14 cellular contexts compared by ENCODE assay signal in genomic region chr1:198519639-198520501, GRCh38. TPM values are rescaled to one million over a fixed set of nuclear protein-coding genes. Genes with fewer than 3 reads are reported as not detected.
A peak's percentile ranks its signal among the peaks of the same experiment; 100 is the strongest.
DNase-seq lines count a peak whose midpoint lies in the region; ATAC-seq, FAIRE-seq and TF ChIP-seq lines count a peak whose summit lies in the region.
"Had no signal": no experiment of that assay in that cellular context is flagged by ENCODE, and none has a peak within 500 bp of the region (broad histone marks: within the 10 kb centered on the region; RNA-seq: fewer than 3 reads in every experiment).

No MANE protein-coding gene starts in this region.

- H3K79me2 ChIP-seq in PC-3 (ENCODE audit: low read length): no peaks in the 10 kb centered on the region

- peak overlapping the region; percentile 91 to 98 (median 94) for H3K27ac Mint-ChIP-seq in immature natural killer cell

- H3K27ac ChIP-seq in Peyer's patch (peak overlapping the region; percentile 14 to 68 (median 28)), WERI-Rb-1 (no peak overlapping the region), PC-3 (ENCODE audit: low read length) (no peak overlapping the region)
- H3K27ac ChIP-seq: colonic mucosa, RWPE1 had no signal

- H3K27me3 Mint-ChIP-seq in immature natural killer cell (ENCODE audit: low read depth in 3 of 3): no peaks in the 10 kb centered on the region

- no TSS peak for BruUV-seq in PC-3 (replicated peaks; lab: Mats Ljungman, UMichigan)

- no peaks in the 10 kb centered on the region for H4K20me1 ChIP-seq in PC-3 (ENCODE audit: low read length)

- H3K9me2 ChIP-seq in PC-3 (replicated peaks; ENCODE audit: low read length): no peaks in the 10 kb centered on the region

- H3K4me1 Mint-ChIP-seq in immature natural killer cell: peaks cover 90 to 98% of the 10 kb centered on the region in 2 donors

- peak; percentile 60 for FAIRE-seq in GM12891 (lab: Jason Lieb, UNC)

- H3K4me3 ChIP-seq in Peyer's patch (peak overlapping the region in 2 of 4 donors; percentile 1 to 7), WERI-Rb-1 (ENCODE audit: low read depth, low read length) (no peak overlapping the region), PC-3 (ENCODE audit: low read length) (no peak overlapping the region)
- H3K4me3 ChIP-seq: colonic mucosa had no signal

- H3K27me3 ChIP-seq in Peyer's patch (no peaks in the 10 kb centered on the region), WERI-Rb-1 (ENCODE audit: insufficient read depth, low read depth, severe bottlenecking) (no peaks in the 10 kb centered on the region), PC-3 (ENCODE audit: low read length) (no peaks in the 10 kb centered on the region)
- H3K27me3 ChIP-seq: colonic mucosa had no signal

- POLR2A ChIA-PET in PC-3 (lab: Charles Lee; ENCODE audit: unreplicated experiment): no interaction called here

- H3K4me2 ChIP-seq in PC-3 (ENCODE audit: low read length): no peak overlapping the region

- CTCF ChIA-PET in PC-3 (lab: Charles Lee): no interaction called here

- TF ChIP-seq CTCF in Peyer's patch (IDR thresholded peaks at IDR 0.05) (no peak), WERI-Rb-1 (IDR thresholded peaks at IDR 0.05; ENCODE audit: low read depth, low read length) (no peak), PC-3 (conservative IDR thresholded peaks at IDR 0.05; ENCODE audit: low read depth, low read length) (no peak)

- DNase-seq in GM12891 (ENCODE audit: insufficient read length, low spot score): no peak
- DNase-seq in Peyer's patch: no peak
- peak in 2 of 3 donors; percentile 28 to 50 for DNase-seq in immature natural killer cell
- no peak for DNase-seq in WERI-Rb-1
- DNase-seq in PC-3: no peak
- DNase-seq in stimulated activated CD8-positive, alpha-beta memory T cell treated with anti-CD3 and anti-CD28 coated beads, Interleukin-4, amount 100 ng/mL, for 48 hours: no peak
- DNase-seq: colonic mucosa; DMS 273 treated with DMSO at 0.1 percent for 48 hours; mammary epithelial cell; stimulated activated naive CD4-positive, alpha-beta T cell had no signal

- TF ChIP-seq POLR2A in GM12891 (IDR thresholded peaks at IDR 0.05; ENCODE audit: low read depth, low read length): no peak
- TF ChIP-seq POLR2A in Peyer's patch (IDR thresholded peaks at IDR 0.05): no peak

- H2AFZ ChIP-seq in PC-3 (ENCODE audit: low read length): no peak overlapping the region

- no peaks in the 10 kb centered on the region for H3K9me3 ChIP-seq in Peyer's patch
- no peaks in the 10 kb centered on the region for H3K9me3 ChIP-seq in WERI-Rb-1 (ENCODE audit: severe bottlenecking)
- no peaks in the 10 kb centered on the region for H3K9me3 ChIP-seq in PC-3 (ENCODE audit: low read length)
- H3K9me3 ChIP-seq: colonic mucosa had no signal

- ATAC-seq in GM21381 (IDR thresholded peaks at IDR 0.05; ENCODE audit: unreplicated experiment) (peak; percentile 14), GM21723 (IDR thresholded peaks at IDR 0.05; ENCODE audit: unreplicated experiment) (no peak), PC-3 (no peak)

- H3K36me3 Mint-ChIP-seq in immature natural killer cell: peaks cover 0 to 10% (median 4%) of the 10 kb centered on the region in 3 donors

- intact Hi-C loops in PC-3 (cut with micrococcal nuclease): no loop called here

- H3K36me3 ChIP-seq in Peyer's patch: no peaks in the 10 kb centered on the region
- H3K36me3 ChIP-seq in WERI-Rb-1: no peaks in the 10 kb centered on the region
- H3K36me3 ChIP-seq in PC-3 (ENCODE audit: low read depth, low read length): no peaks in the 10 kb centered on the region
- H3K36me3 ChIP-seq: colonic mucosa had no signal

- H3K9me3 Mint-ChIP-seq in immature natural killer cell: no peaks in the 10 kb centered on the region

- H3K9ac ChIP-seq in PC-3 (ENCODE audit: low read length): no peak overlapping the region

- H3F3A ChIP-seq in PC-3 (ENCODE audit: low read length, unreplicated experiment): no peaks in the 10 kb centered on the region

- peaks cover 0 to 3% (median 0%) of the 10 kb centered on the region in 4 donors for H3K4me1 ChIP-seq in Peyer's patch
- H3K4me1 ChIP-seq in PC-3 (ENCODE audit: insufficient read depth, low read length): no peaks in the 10 kb centered on the region
- H3K4me1 ChIP-seq: colonic mucosa had no signal

- H3K4me3 Mint-ChIP-seq in immature natural killer cell: peak overlapping the region; percentile 68 to 91 (median 87)

TF ChIP-seq in GM12891, 5 proteins besides CTCF, POLR2A, EP300 and RAD21:
- no peak for TF ChIP-seq POU2F2 (IDR thresholded peaks at IDR 0.05; ENCODE audit: low read depth, low read length)
- no peak for TF ChIP-seq SPI1 (IDR thresholded peaks at IDR 0.05; ENCODE audit: low read depth, low read length)
- no peak for TF ChIP-seq TAF1 (IDR thresholded peaks at IDR 0.05; ENCODE audit: low read depth, low read length)
- TF ChIP-seq POLR2AphosphoS5 (IDR thresholded peaks at IDR 0.05; ENCODE audit: low read depth, low read length): no peak
- TF ChIP-seq PAX5 (IDR thresholded peaks at IDR 0.05; ENCODE audit: insufficient read depth, low read length, severe bottlenecking): no peak

RNA-seq across cellular contexts. Expression of gene ATP6V1G3, which starts 20.6 kb away (rescaled TPM):
- polyA plus RNA-seq in GM12891 (2012; ENCODE audit: low read depth, missing spikeins): not detected
- total RNA-seq in Peyer's patch: not detected
- polyA plus RNA-seq in immature natural killer cell: not detected
- not detected in 2 replicates for total RNA-seq in PC-3 (2014; rRNA removed)
- total RNA-seq: colonic mucosa, glomerular endothelial cell, mammary epithelial cell had no signal
- polyA plus RNA-seq: mammary epithelial cell had no signal

Comparison
In these comparisons a context has a peak if more than half of its experiments do, and no peak if none do; other contexts are left out.
1. DNase-seq: peak in immature natural killer cell (2 of 3); none in GM12891 (single experiment), Peyer's patch (0 of 3), WERI-Rb-1 (single experiment), PC-3 (single experiment) and stimulated activated CD8-positive, alpha-beta memory T cell treated with anti-CD3 and anti-CD28 coated beads, Interleukin-4, amount 100 ng/mL, for 48 hours (single experiment).
2. H3K27ac ChIP-seq: peak in Peyer's patch (4 of 4); none in WERI-Rb-1 (single experiment) and PC-3 (single experiment).